Comparison of ENCODE assay signal across 14 cellular contexts in genomic region chr12:18296201-18296908, GRCh38. TPM values are rescaled to one million over a fixed set of nuclear protein-coding genes. Genes with fewer than 3 reads are reported as not detected.
DNase-seq lines count a peak whose midpoint lies in the region; ATAC-seq, FAIRE-seq and TF ChIP-seq lines count a peak whose summit lies in the region.
"Had no signal": no experiment of that assay in that cellular context is flagged by ENCODE, and none has a peak within 500 bp of the region (broad histone marks: within the 10 kb centered on the region; RNA-seq: fewer than 3 reads in every experiment).

No MANE protein-coding gene starts in this region.

- ATAC-seq in GM18858 (IDR thresholded peaks at IDR 0.05; ENCODE audit: unreplicated experiment), result no peak
- ATAC-seq in GM21723 (IDR thresholded peaks at IDR 0.05; ENCODE audit: unreplicated experiment), result no peak
- ATAC-seq: effector memory CD8-positive, alpha-beta T cell; mucosa of descending colon had no signal

- FAIRE-seq in A204.1 (lab: Jason Lieb, UNC), result peak; percentile 70

- no peak overlapping the region for H2BK120ac ChIP-seq in mesenchymal stem cell (ENCODE audit: low read depth, low read length)

- DNase-seq in mesenchymal stem cell, result no peak
- DNase-seq in NCI-H1092 (lab: John Stamatoyannopoulos, UW), result no peak
- no peak for DNase-seq in kidney glomerular epithelial cell (lab: John Stamatoyannopoulos, UW)
- DNase-seq: anterior cingulate cortex; effector memory CD8-positive, alpha-beta T cell; mucosa of descending colon; NCI-H2227 treated with DMSO at 0.1 percent for 48 hours; upper lobe of left lung had no signal

- WGBS in mesenchymal stem cell, result 75% methylated on average over 2 of the region's 6 CpGs

- 0 out of 2 replicates have a peak overlapping the region, but pooled peaks have one; percentile 45 for H2AFZ ChIP-seq in Loucy (ENCODE audit: low read length)
- H2AFZ ChIP-seq in mesenchymal stem cell (ENCODE audit: low read depth, low read length), result no peak overlapping the region

- H3K79me1 ChIP-seq in mesenchymal stem cell (replicated peaks; ENCODE audit: low read length, poor library complexity, severe bottlenecking), result no peaks in the 10 kb centered on the region

- no peak overlapping the region for H2BK5ac ChIP-seq in mesenchymal stem cell (ENCODE audit: low read depth, low read length, poor library complexity, severe bottlenecking)

- no peak overlapping the region for H2BK12ac ChIP-seq in mesenchymal stem cell (ENCODE audit: low read length in 2 of 2)

- no peaks in the 10 kb centered on the region for H3K27me3 ChIP-seq in Loucy (ENCODE audit: insufficient read depth, low read length, poor library complexity, severe bottlenecking)
- no peaks in the 10 kb centered on the region for H3K27me3 ChIP-seq in endocrine pancreas (ENCODE audit: control insufficient read depth, insufficient read depth, low read length)
- no peaks in the 10 kb centered on the region for H3K27me3 ChIP-seq in mesenchymal stem cell (ENCODE audit: control insufficient read depth in 1 of 2, insufficient read depth in 1 of 2, low read length in 2 of 2)
- H3K27me3 ChIP-seq: upper lobe of left lung had no signal

- no peak overlapping the region for H4K91ac ChIP-seq in mesenchymal stem cell (ENCODE audit: low read length)

- no peaks in the 10 kb centered on the region for H3F3A ChIP-seq in Loucy (ENCODE audit: low read depth)

- H4K8ac ChIP-seq in mesenchymal stem cell (ENCODE audit: low read length), result no peak overlapping the region

- H2AK5ac ChIP-seq in mesenchymal stem cell (ENCODE audit: low read length, severe bottlenecking), result no peak overlapping the region

- H3K4me3 ChIP-seq in Loucy (ENCODE audit: low read length, poor library complexity, severe bottlenecking), result peak overlapping the region; percentile 35
- peak overlapping the region; percentile 53 for H3K4me3 ChIP-seq in endocrine pancreas (ENCODE audit: control insufficient read depth, insufficient read depth, low read length)
- peak overlapping the region in 1 of 2 experiments; percentile 69 for H3K4me3 ChIP-seq in mesenchymal stem cell (ENCODE audit: insufficient read depth in 1 of 2, low read depth in 1 of 2, low read length in 2 of 2)
- H3K4me3 ChIP-seq: mucosa of descending colon, upper lobe of left lung had no signal

- no peak overlapping the region for H3K14ac ChIP-seq in mesenchymal stem cell (ENCODE audit: low read length in 2 of 2)

- no peak overlapping the region for H3K4ac ChIP-seq in mesenchymal stem cell (ENCODE audit: low read depth in 1 of 2, low read length in 2 of 2)

- H3K9ac ChIP-seq in Loucy (ENCODE audit: low read depth, low read length, poor library complexity, severe bottlenecking) (no peak overlapping the region), endocrine pancreas (ENCODE audit: control insufficient read depth, insufficient read depth, low read length) (no peak overlapping the region), mesenchymal stem cell (ENCODE audit: low read length) (peak overlapping the region; percentile 88)

- no peak overlapping the region for H3K18ac ChIP-seq in mesenchymal stem cell (ENCODE audit: low read depth in 1 of 2, low read length in 2 of 2)

- H3K36me3 ChIP-seq in Loucy (ENCODE audit: insufficient read depth, low read length) (no peaks in the 10 kb centered on the region), endocrine pancreas (ENCODE audit: control insufficient read depth, insufficient read depth, low read length) (no peaks in the 10 kb centered on the region), mesenchymal stem cell (ENCODE audit: control insufficient read depth in 1 of 2, insufficient read depth in 2 of 2, low read depth in 1 of 2, low read length in 2 of 2) (no peaks in the 10 kb centered on the region)
- H3K36me3 ChIP-seq: upper lobe of left lung had no signal

- H3K9me2 ChIP-seq in Loucy (replicated peaks; ENCODE audit: low read depth, low read length), result no peaks in the 10 kb centered on the region

- H3K9me3 ChIP-seq in Loucy (ENCODE audit: insufficient read depth, low read depth, low read length) (peaks cover 3% of the 10 kb centered on the region; the same call in 1 of the 2 replicates), endocrine pancreas (ENCODE audit: control insufficient read depth, low read length) (no peaks in the 10 kb centered on the region), mesenchymal stem cell (ENCODE audit: control insufficient read depth, low read length) (peaks cover 5% of the 10 kb centered on the region)
- H3K9me3 ChIP-seq: mucosa of descending colon had no signal

- TF ChIP-seq CTCF in Loucy (conservative IDR thresholded peaks at IDR 0.05; ENCODE audit: low read length), result no peak

- H3K4me1 ChIP-seq in Loucy (ENCODE audit: insufficient read depth, low read length, poor library complexity, severe bottlenecking) (no peaks in the 10 kb centered on the region), endocrine pancreas (ENCODE audit: control insufficient read depth, insufficient read depth, low read length) (no peaks in the 10 kb centered on the region), mesenchymal stem cell (ENCODE audit: control insufficient read depth, insufficient read depth, low read depth, low read length) (no peaks in the 10 kb centered on the region)
- H3K4me1 ChIP-seq: upper lobe of left lung had no signal

- H3K79me2 ChIP-seq in Loucy (ENCODE audit: insufficient read depth, low read length), result no peaks in the 10 kb centered on the region

- H3K4me2 ChIP-seq in Loucy (ENCODE audit: low read depth, low read length, poor library complexity, severe bottlenecking) (peak overlapping the region; percentile 49), mesenchymal stem cell (ENCODE audit: low read length, poor library complexity, severe bottlenecking) (no peak overlapping the region)

- H3K23ac ChIP-seq in mesenchymal stem cell (ENCODE audit: low read length in 2 of 2), result no peak overlapping the region

- H3K27ac ChIP-seq in mesenchymal stem cell (ENCODE audit: low read length, poor library complexity, severe bottlenecking), result no peak overlapping the region
- H3K27ac ChIP-seq: upper lobe of left lung, VCaP had no signal

- no peaks in the 10 kb centered on the region for H4K20me1 ChIP-seq in Loucy (ENCODE audit: insufficient read depth, low read length, poor library complexity, severe bottlenecking)

- no peak overlapping the region for H2BK15ac ChIP-seq in mesenchymal stem cell (ENCODE audit: low read depth, poor library complexity, severe bottlenecking)

RNA-seq across cellular contexts. Expression of gene PIK3C2G, which starts 35.0 kb away (rescaled TPM):
- polyA plus RNA-seq in mesenchymal stem cell (2013, experiment 1 of 2), result not detected
- not detected for polyA plus RNA-seq in mesenchymal stem cell (2013, experiment 2 of 2)
